In the genomic region with DNA sequence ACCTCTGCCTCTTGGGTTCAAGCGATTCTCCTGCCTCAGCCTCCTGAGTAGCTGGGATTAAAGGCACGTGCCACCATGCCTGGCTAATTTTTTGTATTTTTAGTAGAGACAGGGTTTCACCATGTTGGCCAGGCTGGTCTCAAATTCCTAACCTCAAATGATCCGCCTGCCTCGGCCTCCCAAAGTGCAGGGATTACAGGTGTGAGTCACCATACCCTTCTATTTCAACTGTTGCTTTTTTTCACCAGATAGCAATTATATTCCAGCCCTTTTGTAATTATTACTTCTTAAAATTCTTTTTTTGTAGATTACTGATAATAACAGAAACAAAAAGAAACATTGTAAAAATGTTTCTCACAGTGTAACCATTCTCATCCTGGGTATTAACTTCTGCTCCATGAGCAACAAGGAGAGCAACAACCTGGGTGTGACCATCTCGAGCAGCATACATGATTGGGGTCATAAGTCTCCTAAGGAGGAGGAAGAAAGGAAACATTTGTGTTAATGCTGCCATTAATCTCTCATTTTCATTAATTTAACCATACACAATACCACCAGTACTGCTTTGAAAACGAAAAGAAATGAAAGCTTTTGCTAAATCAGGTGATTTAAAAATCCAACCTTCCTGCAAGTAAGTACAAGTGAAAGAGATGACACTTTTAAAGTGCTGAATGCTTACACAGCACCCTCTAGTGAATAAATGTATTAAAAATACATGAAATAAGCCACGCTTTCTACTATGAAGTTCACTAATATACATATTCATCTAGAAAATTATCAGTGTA, we compare ENCODE assay signal across 8 cellular contexts. TPM values are rescaled to one million over a fixed set of nuclear protein-coding genes. Genes with fewer than 3 reads are reported as not detected.
DNase-seq lines count a peak whose midpoint lies in the region; ATAC-seq, FAIRE-seq and TF ChIP-seq lines count a peak whose summit lies in the region.

No MANE protein-coding gene starts in this region.

- POLR2A ChIA-PET in MCF 10A (lab: Yijun Ruan, JAX), result no interaction called here

- BruUV-seq in MCF 10A (replicated peaks; lab: Mats Ljungman, UMichigan), result no TSS peak

- H3K36me3 ChIP-seq in breast epithelium (no peaks in the 10 kb centered on the region), RWPE2 (ENCODE audit: low read depth) (no peaks in the 10 kb centered on the region)

- no peak overlapping the region for H3K27ac Mint-ChIP-seq in MCF 10A (ENCODE audit: low read depth, unreplicated experiment)

- CTCF ChIA-PET in MCF 10A (lab: Yijun Ruan, JAX), result interaction anchor here (0.7 to 3.4 kb wide), 11 partner anchors 11 to 760 kb away, joined by 3 to 29 read pairs (median 3); no protein-coding TSS in a partner anchor

- ATAC-seq in HG03159 (IDR thresholded peaks at IDR 0.05; ENCODE audit: unreplicated experiment), result peak; percentile 63
- ATAC-seq in RWPE2 (ENCODE audit: low read depth), result peak; percentile 61; the same call in 2 of the 3 replicates

- H3K27me3 ChIP-seq in breast epithelium (no peaks in the 10 kb centered on the region), RWPE2 (ENCODE audit: insufficient read depth, poor library complexity, severe bottlenecking) (peaks cover 4% of the 10 kb centered on the region)

- no peak overlapping the region for H3K27ac ChIP-seq in breast epithelium
- H3K27ac ChIP-seq in RWPE2 (ENCODE audit: poor library complexity, severe bottlenecking), result no peak overlapping the region

- no peak overlapping the region for H3K4me3 ChIP-seq in breast epithelium
- no peak overlapping the region for H3K4me3 ChIP-seq in RWPE2 (ENCODE audit: severe bottlenecking)

- intact Hi-C loops in MCF 10A (cut with micrococcal nuclease), result loop anchor here (1.0 to 10.0 kb wide), 4 partner anchors 172 to 1211 kb away; no protein-coding TSS in a partner anchor
- intact Hi-C loops in breast epithelium (cut with DNase I; ENCODE audit: low total_unique reads), result no loop called here

- H3K4me1 Mint-ChIP-seq in MCF 10A (ENCODE audit: insufficient read depth, unreplicated experiment), result no peaks in the 10 kb centered on the region

- no peaks in the 10 kb centered on the region for H3K9me3 Mint-ChIP-seq in MCF 10A (ENCODE audit: unreplicated experiment)

- DNase-seq in MCF 10A (ENCODE audit: unreplicated experiment), result peak; percentile 16
- no peak for DNase-seq in breast epithelium (ENCODE audit: low spot score in 2 of 2)
- no peak for DNase-seq in RWPE2 (ENCODE audit: low spot score)
- no peak for DNase-seq in iPS-NIHi7 (ENCODE audit: extremely low spot score)
- DNase-seq in stimulated activated CD4-positive, alpha-beta T cell treated with anti-CD3 and anti-CD28 coated beads, Interleukin-4, amount 100 ng/mL, for 4 hours, result no peak
- DNase-seq in stimulated activated CD4-positive, alpha-beta T cell treated with anti-CD3 and anti-CD28 coated beads, Interleukin-4, amount 100 ng/mL, for 24 hours, result no peak

- FAIRE-seq in islet of Langerhans (lab: Jason Lieb, UNC), result peak; percentile 79

- peaks cover 57% of the 10 kb centered on the region for H3K27me3 Mint-ChIP-seq in MCF 10A (ENCODE audit: insufficient read depth, unreplicated experiment)

- no peaks in the 10 kb centered on the region for H3K4me1 ChIP-seq in breast epithelium
- H3K4me1 ChIP-seq in RWPE2 (ENCODE audit: insufficient read depth, poor library complexity, severe bottlenecking), result no peaks in the 10 kb centered on the region

- peaks cover 0 to 5% of the 10 kb centered on the region in 2 donors for H3K9me3 ChIP-seq in breast epithelium
- no peaks in the 10 kb centered on the region for H3K9me3 ChIP-seq in RWPE2 (ENCODE audit: severe bottlenecking)

- H3K4me3 Mint-ChIP-seq in MCF 10A (ENCODE audit: unreplicated experiment), result no peak overlapping the region

- TF ChIP-seq CTCF in MCF 10A (IDR thresholded peaks at IDR 0.05; ENCODE audit: unreplicated experiment) (peak; percentile 35), breast epithelium (IDR thresholded peaks at IDR 0.05) (no peak), RWPE2 (IDR thresholded peaks at IDR 0.05; ENCODE audit: poor library complexity, severe bottlenecking) (peak; percentile 83)

- no peaks in the 10 kb centered on the region for H3K36me3 Mint-ChIP-seq in MCF 10A (ENCODE audit: insufficient read depth, unreplicated experiment)

- no peak for TF ChIP-seq POLR2A in breast epithelium (IDR thresholded peaks at IDR 0.05)

RNA-seq across cellular contexts. Expression of gene ASZ1, which starts 41.8 kb away (rescaled TPM):
- total RNA-seq in MCF 10A (2022) (not detected in 2 replicates), breast epithelium (not detected)

Comparison
In these comparisons a context has a peak if more than half of its experiments do, and no peak if none do; other contexts are left out.
1. CTCF ChIP-seq: peak in MCF 10A (single experiment) and RWPE2 (single experiment); none in breast epithelium (0 of 3).